Comparison of ENCODE assay signal across 16 cellular contexts in genomic region chr6:158417760-158418098, GRCh38.
DNase-seq lines count a peak whose midpoint lies in the region; ATAC-seq, FAIRE-seq and TF ChIP-seq lines count a peak whose summit lies in the region.
"Had no signal": no experiment of that assay in that cellular context is flagged by ENCODE, and none has a peak within 500 bp of the region (broad histone marks: within the 10 kb centered on the region; RNA-seq: fewer than 3 reads in every experiment).

No MANE protein-coding gene starts in this region.

- H3K9me3 ChIP-seq in aorta (ENCODE audit: control insufficient read depth, low read length) = no peaks in the 10 kb centered on the region
- H3K9me3 ChIP-seq: ovary had no signal

- H3K4me1 ChIP-seq in aorta (ENCODE audit: control insufficient read depth in 1 of 2, insufficient read depth in 2 of 2, low read length in 2 of 2) = no peaks in the 10 kb centered on the region

- intact Hi-C loops in aorta (cut with DNase I) = no loop called here

- ATAC-seq in aorta (ENCODE audit: low FRiP score) = no peak
- ATAC-seq: K562; left ventricle myocardium superior; stimulated activated naive CD8-positive, alpha-beta T cell treated with anti-CD3 and anti-CD28 coated beads, Interleukin-15, Interleukin-2, amounts not matched to agents 100 U/mL and 50 U/mL, for 24 hours had no signal

- H3K36me3 ChIP-seq in bronchial epithelial cell (ENCODE audit: control insufficient read depth, insufficient read depth, low read length) (peaks cover 9% of the 10 kb centered on the region), aorta (ENCODE audit: control insufficient read depth in 1 of 2, insufficient read depth in 2 of 2, low read length in 1 of 2) (peaks cover 0 to 4% of the 10 kb centered on the region in 2 donors)
- H3K36me3 ChIP-seq: ovary had no signal

- FAIRE-seq in bronchial epithelial cell (lab: Jason Lieb, UNC) = no peak
- FAIRE-seq: GM12892, K562 had no signal

- TF ChIP-seq CTCF in bronchial epithelial cell (IDR thresholded peaks at IDR 0.05; ENCODE audit: insufficient read depth, low read length, severe bottlenecking) = no peak

- 59 to 72% methylated on average over 1 of the region's 1 CpG for WGBS in aorta, 2 donors

- H3K27ac ChIP-seq in temporal lobe (ENCODE audit: low read depth, low read length) (peak overlapping the region; percentile 96), aorta (ENCODE audit: low read depth in 1 of 2, low read length in 2 of 2) (no peak overlapping the region)
- H3K27ac ChIP-seq: ovary had no signal

- H3K27me3 ChIP-seq in bronchial epithelial cell (ENCODE audit: control insufficient read depth, insufficient read depth, low read length) (no peaks in the 10 kb centered on the region), aorta (ENCODE audit: control insufficient read depth in 1 of 2, insufficient read depth in 2 of 2, low read length in 1 of 2) (no peaks in the 10 kb centered on the region)

- no peak overlapping the region for H3K4me3 ChIP-seq in bronchial epithelial cell (ENCODE audit: low read depth, low read length)
- H3K4me3 ChIP-seq in aorta (ENCODE audit: low read length in 2 of 2) = no peak overlapping the region
- H3K4me3 ChIP-seq: K562, ovary had no signal

- DNase-seq in M059J (ENCODE audit: low read depth) = peak; percentile 78
- DNase-seq in bronchial epithelial cell (ENCODE audit: low read depth) = peak; percentile 57
- DNase-seq in hippocampal formation (lab: John Stamatoyannopoulos, UW) = peak; percentile 33 to 61
- DNase-seq in NCI-H524 treated with DMSO at 0.1 percent for 48 hours (lab: John Stamatoyannopoulos, UW) = no peak
- no peak for DNase-seq in NCI-H1930 (lab: John Stamatoyannopoulos, UW)
- no peak for DNase-seq in aorta
- DNase-seq: DMS 273 treated with DMSO at 0.1 percent for 48 hours; left ventricle myocardium superior; NCI-H2171; ovary; RPMI8226; stimulated activated CD4-positive, alpha-beta T cell treated with anti-CD3 and anti-CD28 coated beads, Interleukin-4, amount 100 ng/mL, for 24 hours; stimulated activated naive CD8-positive, alpha-beta T cell treated with anti-CD3 and anti-CD28 coated beads, Interleukin-15, Interleukin-2, amounts not matched to agents 100 U/mL and 50 U/mL, for 24 hours had no signal

Comparison
In these comparisons a context has a peak if more than half of its experiments do, and no peak if none do; other contexts are left out.
1. DNase-seq: peak in M059J (single experiment), bronchial epithelial cell (single experiment) and hippocampal formation (2 of 2); none in NCI-H524 treated with DMSO at 0.1 percent for 48 hours (single experiment), NCI-H1930 (0 of 2) and aorta (0 of 2).